1 cellular context compared by ENCODE assay signal in genomic region chr18:48974304-48975220, GRCh38.
TF ChIP-seq lines count a peak whose summit lies in the region.

No MANE protein-coding gene starts in this region.

TF ChIP-seq in HepG2, 621 proteins besides CTCF, POLR2A, EP300 and RAD21 (continued from another document):
- no peak; the same call in 1 of the 2 replicates for TF ChIP-seq ZFP91 (CRISPR knock-in tag; IDR thresholded peaks at IDR 0.05; ENCODE audit: borderline replicate concordance)
- TF ChIP-seq ZNF770 (CRISPR knock-in tag; IDR thresholded peaks at IDR 0.05), result no peak
- TF ChIP-seq TFAP4 (IDR thresholded peaks at IDR 0.05; ENCODE audit: borderline replicate concordance, low read depth), result peak; percentile 53; the same call in 1 of the 2 replicates
- no peak for TF ChIP-seq HDAC2 (CRISPR knock-in tag; IDR thresholded peaks at IDR 0.05)
- TF ChIP-seq SIX1 (CRISPR knock-in tag; IDR thresholded peaks at IDR 0.05; ENCODE audit: borderline replicate concordance), result no peak
- no peak for TF ChIP-seq ELF3 (CRISPR knock-in tag; IDR thresholded peaks at IDR 0.05)
- 0 out of 2 replicates have a peak, but pooled peaks have one; percentile 17 for TF ChIP-seq ZBTB25 (CRISPR knock-in tag; IDR thresholded peaks at IDR 0.05)
- TF ChIP-seq HMGXB4 (CRISPR knock-in tag; IDR thresholded peaks at IDR 0.05; ENCODE audit: borderline replicate concordance in 1 of 2, low read depth in 1 of 2), result peak in 1 of 2 experiments; percentile 31; a peak in 1 of 4 replicates
- TF ChIP-seq YEATS4 (CRISPR knock-in tag; IDR thresholded peaks at IDR 0.05; ENCODE audit: borderline replicate concordance), result peak; percentile 10; the same call in 1 of the 2 replicates
- TF ChIP-seq ZGPAT (CRISPR knock-in tag; IDR thresholded peaks at IDR 0.05), result no peak
- TF ChIP-seq LCORL (IDR thresholded peaks at IDR 0.05), result no peak
- 0 out of 2 replicates have a peak, but pooled peaks have one; percentile 40 for TF ChIP-seq LCORL (CRISPR knock-in tag; IDR thresholded peaks at IDR 0.05)
- 0 out of 2 replicates have a peak, but pooled peaks have one; percentile 39 for TF ChIP-seq HIC2 (CRISPR knock-in tag; IDR thresholded peaks at IDR 0.05; ENCODE audit: low read depth)
- TF ChIP-seq HOMEZ (CRISPR knock-in tag; IDR thresholded peaks at IDR 0.05; ENCODE audit: low read depth), result no peak
